ENCODE assay signal across 23 cellular contexts in the genomic region with DNA sequence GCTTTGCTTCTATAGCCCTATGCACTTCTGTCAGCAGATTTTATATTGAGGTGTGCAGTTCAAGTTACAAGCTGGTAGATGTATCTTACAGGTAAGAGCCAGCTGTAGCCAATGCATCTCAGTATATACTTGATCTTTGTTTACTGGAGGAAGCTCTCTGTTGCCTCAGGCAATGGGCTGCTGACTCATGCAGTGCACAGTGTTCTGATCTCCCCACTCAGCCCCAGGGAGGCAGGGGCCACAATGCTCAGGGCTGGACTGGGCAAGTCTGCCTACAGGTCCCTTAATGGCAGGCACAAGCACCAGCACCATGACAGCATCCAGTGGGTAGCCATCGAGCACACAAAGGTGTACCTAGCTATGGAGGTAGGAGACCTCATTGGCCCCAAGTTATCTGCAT.
A peak's percentile ranks its signal among the peaks of the same experiment; 100 is the strongest.
DNase-seq lines count a peak whose midpoint lies in the region; ATAC-seq and TF ChIP-seq lines count a peak whose summit lies in the region.
"Had no signal": no experiment of that assay in that cellular context is flagged by ENCODE, and none has a peak within 500 bp of the region (broad histone marks: within the 10 kb centered on the region; RNA-seq: fewer than 3 reads in every experiment).

No MANE protein-coding gene starts in this region.

- H3K9me3 Mint-ChIP-seq in endodermal cell (no peaks in the 10 kb centered on the region), nephron progenitor cell (no peaks in the 10 kb centered on the region)
- H3K9me3 Mint-ChIP-seq in stimulated activated naive B cell treated with anti-CD40 and anti-IgM and Interleukin-4, amounts not matched to agents 10 μg/mL and 1 μg/mL and 100 μg/mL, for 72 hours = peaks cover 0 to 7% of the 10 kb centered on the region in 2 donors

- no peak overlapping the region for H3K4me3 ChIP-seq in endodermal cell (ENCODE audit: low read length)
- H3K4me3 ChIP-seq in effector memory CD4-positive, alpha-beta T cell (ENCODE audit: insufficient read depth, low read depth, low read length, poor library complexity, severe bottlenecking) = no peak overlapping the region
- H3K4me3 ChIP-seq: lower lobe of right lung, pancreas had no signal

- TF ChIP-seq CTCF in endodermal cell (conservative IDR thresholded peaks at IDR 0.05) (no peak), nephron progenitor cell (IDR thresholded peaks at IDR 0.05) (no peak)

- H3K4me1 ChIP-seq in endodermal cell (ENCODE audit: control insufficient read depth, insufficient read depth, low read length) = no peaks in the 10 kb centered on the region
- H3K4me1 ChIP-seq in effector memory CD4-positive, alpha-beta T cell (ENCODE audit: control insufficient read depth, insufficient read depth, low read length, poor library complexity, severe bottlenecking) = no peaks in the 10 kb centered on the region
- H3K4me1 ChIP-seq: lower lobe of right lung, pancreas had no signal

- peak; percentile 21 for DNase-seq in A172 (ENCODE audit: low spot score)
- DNase-seq in EH (ENCODE audit: low read depth) = peak; percentile 4
- DNase-seq in NCI-H460 (ENCODE audit: extremely low read depth, low read depth) = peak; percentile 7
- peak; percentile 52 for DNase-seq in endodermal cell
- no peak for DNase-seq in SKM-1 treated with dmso at 0.1 percent for 144 hours (lab: John Stamatoyannopoulos, UW; ENCODE audit: unreplicated experiment)
- DNase-seq in nephron progenitor cell = no peak
- no peak for DNase-seq in effector memory CD4-positive, alpha-beta T cell
- DNase-seq in stimulated activated naive B cell treated with anti-CD40 and anti-IgM and Interleukin-4, amounts not matched to agents 10 μg/mL and 1 μg/mL and 100 μg/mL, for 72 hours = no peak
- DNase-seq: activated CD4-positive, CD25-positive, alpha-beta regulatory T cell treated with anti-CD3 and anti-CD28 coated beads, Interleukin-2, amount 50 U/mL, for 72 hours; activated naive CD4-positive, alpha-beta T cell treated with anti-CD3 and anti-CD28 coated beads, Interleukin-2, amount 50 U/mL, for 16 hours; activated T-cell treated with anti-CD3 and anti-CD28 coated beads, Interleukin-2, amount 50 U/mL, for 72 hours; GOT3; immature natural killer cell; lower lobe of right lung; MM.1S; naive B cell; NCI-H2029 treated with DMSO at 0.1 percent for 48 hours; NCI-H526; OCI-M1; pancreas; SK-N-SH; stimulated activated naive CD4-positive, alpha-beta T cell; T-helper 9 cell had no signal

- H3K4me1 Mint-ChIP-seq in endodermal cell = peaks cover 6% of the 10 kb centered on the region
- H3K4me1 Mint-ChIP-seq in nephron progenitor cell = no peaks in the 10 kb centered on the region
- no peaks in the 10 kb centered on the region for H3K4me1 Mint-ChIP-seq in stimulated activated naive B cell treated with anti-CD40 and anti-IgM and Interleukin-4, amounts not matched to agents 10 μg/mL and 1 μg/mL and 100 μg/mL, for 72 hours
- H3K4me1 Mint-ChIP-seq: immature natural killer cell, naive B cell had no signal

- H3K27ac ChIP-seq in endodermal cell (ENCODE audit: low read depth, low read length) = no peak overlapping the region
- no peak overlapping the region for H3K27ac ChIP-seq in effector memory CD4-positive, alpha-beta T cell (ENCODE audit: insufficient read depth, low read length, poor library complexity, severe bottlenecking)
- H3K27ac ChIP-seq: lower lobe of right lung, pancreas had no signal

- H3K9me3 ChIP-seq in endodermal cell (ENCODE audit: control insufficient read depth, low read length) = peaks cover 4% of the 10 kb centered on the region
- peaks cover 6% of the 10 kb centered on the region for H3K9me3 ChIP-seq in effector memory CD4-positive, alpha-beta T cell (ENCODE audit: control insufficient read depth, low read length)
- H3K9me3 ChIP-seq: lower lobe of right lung, pancreas, SK-N-SH had no signal

- H3K27ac Mint-ChIP-seq in endodermal cell (no peak overlapping the region), nephron progenitor cell (no peak overlapping the region)
- H3K27ac Mint-ChIP-seq in stimulated activated naive B cell treated with anti-CD40 and anti-IgM and Interleukin-4, amounts not matched to agents 10 μg/mL and 1 μg/mL and 100 μg/mL, for 72 hours = no peak overlapping the region
- H3K27ac Mint-ChIP-seq: activated T-cell treated with anti-CD3 and anti-CD28 coated beads, Interleukin-2, amount 50 U/mL, for 72 hours; immature natural killer cell; naive B cell had no signal

- H3K9ac ChIP-seq in endodermal cell (ENCODE audit: extremely low read depth, low read length, poor library complexity, severe bottlenecking) = no peak overlapping the region
- H3K9ac ChIP-seq: SK-N-SH had no signal

- H3K27me3 Mint-ChIP-seq in endodermal cell (ENCODE audit: insufficient read depth) = no peaks in the 10 kb centered on the region
- peaks cover 5% of the 10 kb centered on the region for H3K27me3 Mint-ChIP-seq in nephron progenitor cell (ENCODE audit: low read depth, poor library complexity)
- no peaks in the 10 kb centered on the region for H3K27me3 Mint-ChIP-seq in stimulated activated naive B cell treated with anti-CD40 and anti-IgM and Interleukin-4, amounts not matched to agents 10 μg/mL and 1 μg/mL and 100 μg/mL, for 72 hours
- H3K27me3 Mint-ChIP-seq: naive B cell had no signal

- no peaks in the 10 kb centered on the region for H3K36me3 ChIP-seq in endodermal cell (ENCODE audit: control insufficient read depth, insufficient read depth, low read length)
- H3K36me3 ChIP-seq in effector memory CD4-positive, alpha-beta T cell (ENCODE audit: control insufficient read depth, insufficient read depth, low read length) = no peaks in the 10 kb centered on the region
- H3K36me3 ChIP-seq: lower lobe of right lung, pancreas had no signal

- no peaks in the 10 kb centered on the region for H3K36me3 Mint-ChIP-seq in endodermal cell (ENCODE audit: low read depth)
- no peaks in the 10 kb centered on the region for H3K36me3 Mint-ChIP-seq in nephron progenitor cell (ENCODE audit: low read depth)
- H3K36me3 Mint-ChIP-seq in stimulated activated naive B cell treated with anti-CD40 and anti-IgM and Interleukin-4, amounts not matched to agents 10 μg/mL and 1 μg/mL and 100 μg/mL, for 72 hours = no peaks in the 10 kb centered on the region
- H3K36me3 Mint-ChIP-seq: immature natural killer cell, naive B cell had no signal

- WGBS in endodermal cell (ENCODE audit: insufficient coverage in 1 of 2, insufficient read length in 1 of 2), 2 experiments = 67 to 86% methylated on average over 1 of the region's 1 CpG

- H3K4me3 Mint-ChIP-seq in endodermal cell = no peak overlapping the region
- no peak overlapping the region for H3K4me3 Mint-ChIP-seq in nephron progenitor cell
- no peak overlapping the region for H3K4me3 Mint-ChIP-seq in stimulated activated naive B cell treated with anti-CD40 and anti-IgM and Interleukin-4, amounts not matched to agents 10 μg/mL and 1 μg/mL and 100 μg/mL, for 72 hours
- H3K4me3 Mint-ChIP-seq: activated T-cell treated with anti-CD3 and anti-CD28 coated beads, Interleukin-2, amount 50 U/mL, for 72 hours; immature natural killer cell; naive B cell had no signal

- H3K27me3 ChIP-seq in endodermal cell (ENCODE audit: control insufficient read depth, insufficient read depth, low read length, poor library complexity, severe bottlenecking) = no peaks in the 10 kb centered on the region
- H3K27me3 ChIP-seq in effector memory CD4-positive, alpha-beta T cell (replicated peaks; ENCODE audit: control insufficient read depth, insufficient read depth, low read length, poor library complexity, severe bottlenecking) = no peaks in the 10 kb centered on the region
- H3K27me3 ChIP-seq: pancreas had no signal

- no peak for ATAC-seq in stimulated activated naive B cell treated with anti-CD40 and anti-IgM and Interleukin-4, amounts not matched to agents 10 μg/mL and 1 μg/mL and 100 μg/mL, for 72 hours (replicated peaks)
- ATAC-seq: activated T-cell treated with anti-CD3 and anti-CD28 coated beads, Interleukin-2, amount 50 U/mL, for 72 hours; pancreas had no signal

Comparison
In these comparisons a context has a peak if more than half of its experiments do, and no peak if none do; other contexts are left out.
1. DNase-seq: peak in A172 (single experiment), EH (single experiment), NCI-H460 (single experiment) and endodermal cell (single experiment); none in SKM-1 treated with dmso at 0.1 percent for 144 hours (single experiment), nephron progenitor cell (single experiment), effector memory CD4-positive, alpha-beta T cell (0 of 3) and stimulated activated naive B cell treated with anti-CD40 and anti-IgM and Interleukin-4, amounts not matched to agents 10 μg/mL and 1 μg/mL and 100 μg/mL, for 72 hours (single experiment).